1 cellular context compared by ENCODE assay signal in genomic region chr17:63840591-63841349, GRCh38.
TF ChIP-seq lines count a peak whose summit lies in the region.

No MANE protein-coding gene starts in this region.

TF ChIP-seq in liver, 16 proteins besides CTCF, POLR2A, EP300 and RAD21 (continued from another document):
- TF ChIP-seq REST (IDR thresholded peaks at IDR 0.05) = no peak
